13 cellular contexts compared by ENCODE assay signal in the genomic region with DNA sequence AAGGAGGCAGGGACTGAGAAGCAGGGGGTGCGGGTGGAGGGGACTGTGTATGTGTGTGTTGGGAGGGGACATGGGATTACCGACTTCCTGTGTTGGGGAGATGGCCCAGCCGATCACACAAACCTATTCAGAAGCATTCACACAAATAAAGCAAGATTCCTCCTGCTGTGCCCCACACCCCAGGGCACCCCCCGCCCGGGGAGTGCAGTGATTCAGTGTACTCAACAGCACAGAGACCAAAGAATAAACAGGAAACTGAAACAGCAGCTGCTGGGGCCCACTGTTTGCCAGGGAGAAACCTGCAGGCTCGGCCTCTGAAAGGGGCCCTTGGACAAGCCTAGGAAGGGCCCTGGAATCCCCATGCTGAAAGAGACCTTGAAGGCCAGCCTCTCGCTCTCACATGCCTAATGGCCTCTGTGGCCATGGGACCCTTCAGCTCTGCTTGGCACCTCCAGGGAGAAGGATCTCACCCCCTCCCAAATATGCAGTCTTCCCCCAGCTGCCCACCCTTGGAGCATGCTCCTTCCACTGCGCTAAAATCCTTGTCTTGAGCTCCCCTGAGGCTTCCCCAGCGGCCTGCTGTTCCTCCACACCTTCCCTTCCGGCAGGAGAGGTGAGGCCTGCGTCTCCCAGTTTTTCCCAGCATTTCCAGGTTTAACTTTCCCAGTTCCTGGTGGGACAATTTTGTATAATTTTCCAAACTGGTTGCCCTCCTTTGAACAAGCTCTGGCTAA.
DNase-seq lines count a peak whose midpoint lies in the region; FAIRE-seq and TF ChIP-seq lines count a peak whose summit lies in the region.
"Had no signal": no experiment of that assay in that cellular context is flagged by ENCODE, and none has a peak within 500 bp of the region (broad histone marks: within the 10 kb centered on the region; RNA-seq: fewer than 3 reads in every experiment).

No MANE protein-coding gene starts in this region.

- TF ChIP-seq POLR2A in endothelial cell of umbilical vein (IDR thresholded peaks at IDR 0.05; ENCODE audit: low read depth, low read length) = no peak
- TF ChIP-seq POLR2A in spleen (IDR thresholded peaks at IDR 0.05) = no peak

- H3K9me3 ChIP-seq in endothelial cell of umbilical vein (replicated peaks; ENCODE audit: control insufficient read depth, insufficient read depth, low read length) = no peaks in the 10 kb centered on the region
- H3K9me3 ChIP-seq in spleen = no peaks in the 10 kb centered on the region
- no peaks in the 10 kb centered on the region for H3K9me3 ChIP-seq in Caco-2

- FAIRE-seq in endothelial cell of umbilical vein (lab: Jason Lieb, UNC) = peak; percentile 80

- H3K4me1 ChIP-seq in endothelial cell of umbilical vein (ENCODE audit: control insufficient read depth, extremely low read depth, insufficient read depth, low read length) (peaks cover 3% of the 10 kb centered on the region), spleen (no peaks in the 10 kb centered on the region), Caco-2 (no peaks in the 10 kb centered on the region)
- H3K4me1 ChIP-seq: foreskin keratinocyte had no signal

- POLR2A ChIA-PET in activated CD4-positive, alpha-beta T cell treated with anti-CD3 and anti-CD28 coated beads, Interleukin-2, amount 10 ng/mL, durations not matched to agents 7 days and 5 days (lab: Charles Lee) = no interaction called here
- POLR2A ChIA-PET in endothelial cell of umbilical vein (lab: Charles Lee) (no interaction called here), Caco-2 (lab: Charles Lee) (no interaction called here)

- H3K27me3 ChIP-seq in endothelial cell of umbilical vein (ENCODE audit: control insufficient read depth in 2 of 2, insufficient read depth in 2 of 2, low read length in 2 of 2) (no peaks in the 10 kb centered on the region), spleen (replicated peaks in 1 of 7) (peaks cover 0 to 8% (median 0%) of the 10 kb centered on the region in 7 donors), Caco-2 (replicated peaks; ENCODE audit: control insufficient read depth, insufficient read depth, low read length) (no peaks in the 10 kb centered on the region)
- H3K27me3 ChIP-seq: foreskin keratinocyte had no signal

- 58 to 63% (median 60%) methylated on average over 11 of the region's 11 CpGs for WGBS in spleen, 5 donors

- DNase-seq in activated CD4-positive, alpha-beta T cell treated with anti-CD3 and anti-CD28 coated beads, Interleukin-2, amount 10 ng/mL, durations not matched to agents 7 days and 5 days = peak; percentile 7
- no peak for DNase-seq in activated CD4-positive, alpha-beta T cell treated with anti-CD3 and anti-CD28 coated beads, Interleukin-2, amount 50 U/mL, for 4 hours
- DNase-seq in NCI-H748 (lab: John Stamatoyannopoulos, UW; ENCODE audit: unreplicated experiment) (peak; percentile 89), endothelial cell of umbilical vein (ENCODE audit: low read depth, low spot score) (peak; percentile 36), spleen (peak; percentile 44), Ammon's horn (ENCODE audit: low spot score) (no peak), activated gamma-delta T cell treated with Interleukin-2 at 50 U/mL for 16 hours (no peak), Caco-2 (no peak)
- DNase-seq: amygdala; foreskin keratinocyte; naive thymus-derived CD4-positive, alpha-beta T cell; stimulated activated CD4-positive, alpha-beta T cell treated with anti-CD3 and anti-CD28 coated beads, Interleukin-4, amount 100 ng/mL, for 24 hours had no signal

- peaks cover 11% of the 10 kb centered on the region for H3K4me1 Mint-ChIP-seq in activated CD4-positive, alpha-beta T cell treated with anti-CD3 and anti-CD28 coated beads, Interleukin-2, amount 10 ng/mL, durations not matched to agents 7 days and 5 days
- no peaks in the 10 kb centered on the region for H3K4me1 Mint-ChIP-seq in Caco-2 (ENCODE audit: low read depth, unreplicated experiment)

- peaks cover 14% of the 10 kb centered on the region for H3K27me3 Mint-ChIP-seq in activated CD4-positive, alpha-beta T cell treated with anti-CD3 and anti-CD28 coated beads, Interleukin-2, amount 10 ng/mL, durations not matched to agents 7 days and 5 days
- peaks cover 8% of the 10 kb centered on the region for H3K27me3 Mint-ChIP-seq in Caco-2 (ENCODE audit: insufficient read depth, unreplicated experiment)

- dilution Hi-C loops in endothelial cell of umbilical vein (cut with MboI; ENCODE audit: extremely low pct_ligation_motif_present, low sequenced_read_pairs) = no loop called here

- TF ChIP-seq CTCF in endothelial cell of umbilical vein (IDR thresholded peaks at IDR 0.05; ENCODE audit: extremely low read depth in 1 of 2, insufficient read depth in 1 of 2, low read depth in 1 of 2, low read length in 2 of 2) (no peak), spleen (IDR thresholded peaks at IDR 0.05 in 8 of 11, conservative IDR thresholded peaks at IDR 0.05 in 3 of 11) (no peak), Caco-2 (IDR thresholded peaks at IDR 0.05; ENCODE audit: insufficient read depth in 1 of 2, low read depth in 1 of 2, low read length in 1 of 2, severe bottlenecking in 1 of 2, unreplicated experiment in 1 of 2) (no peak)

- H3K36me3 Mint-ChIP-seq in activated CD4-positive, alpha-beta T cell treated with anti-CD3 and anti-CD28 coated beads, Interleukin-2, amount 10 ng/mL, durations not matched to agents 7 days and 5 days (ENCODE audit: low read depth) = no peaks in the 10 kb centered on the region
- no peaks in the 10 kb centered on the region for H3K36me3 Mint-ChIP-seq in Caco-2 (ENCODE audit: insufficient read depth, unreplicated experiment)
- H3K36me3 Mint-ChIP-seq: naive thymus-derived CD4-positive, alpha-beta T cell had no signal

- no peak overlapping the region for H3K4me3 Mint-ChIP-seq in activated CD4-positive, alpha-beta T cell treated with anti-CD3 and anti-CD28 coated beads, Interleukin-2, amount 10 ng/mL, durations not matched to agents 7 days and 5 days
- no peak overlapping the region for H3K4me3 Mint-ChIP-seq in Caco-2 (ENCODE audit: unreplicated experiment)
- H3K4me3 Mint-ChIP-seq: naive thymus-derived CD4-positive, alpha-beta T cell had no signal

- intact Hi-C loops in endothelial cell of umbilical vein (cut with micrococcal nuclease) = no loop called here
- intact Hi-C loops in spleen (cut with DNase I; ENCODE audit: low total_unique reads) = no loop called here
- intact Hi-C loops in Caco-2 (cut with micrococcal nuclease; ENCODE audit: unreplicated experiment) = no loop called here

- BruUV-seq in endothelial cell of umbilical vein (replicated peaks; lab: Mats Ljungman, UMichigan) (no TSS peak), Caco-2 (replicated peaks; lab: Mats Ljungman, UMichigan) (no TSS peak)

- H3K4me2 ChIP-seq in endothelial cell of umbilical vein (ENCODE audit: insufficient read depth, low read length) = no peak overlapping the region

- peak overlapping the region; percentile 74 for H2AFZ ChIP-seq in endothelial cell of umbilical vein (ENCODE audit: low read depth, low read length)

- no peaks in the 10 kb centered on the region for H3K36me3 ChIP-seq in endothelial cell of umbilical vein (ENCODE audit: control insufficient read depth in 2 of 2, extremely low read depth in 1 of 2, insufficient read depth in 2 of 2, low read length in 2 of 2)
- no peaks in the 10 kb centered on the region for H3K36me3 ChIP-seq in spleen
- no peaks in the 10 kb centered on the region for H3K36me3 ChIP-seq in Caco-2 (ENCODE audit: control insufficient read depth, insufficient read depth, low read length)

- H3K4me3 ChIP-seq in endothelial cell of umbilical vein (replicated peaks in 1 of 3; ENCODE audit: insufficient read depth in 1 of 3, low read depth in 1 of 3, low read length in 3 of 3) (no peak overlapping the region), spleen (no peak overlapping the region), Caco-2 (ENCODE audit: low read depth, low read length) (no peak overlapping the region)

- H3K9me1 ChIP-seq in endothelial cell of umbilical vein (replicated peaks; ENCODE audit: control insufficient read depth, extremely low read depth, insufficient read depth, low read length) = no peaks in the 10 kb centered on the region

- CTCF ChIA-PET in activated CD4-positive, alpha-beta T cell treated with anti-CD3 and anti-CD28 coated beads, Interleukin-2, amount 10 ng/mL, durations not matched to agents 7 days and 5 days (lab: Charles Lee) = interaction anchor here (0.7 kb wide), 1 partner anchor 13 kb away, joined by 3 read pairs; no protein-coding TSS in a partner anchor
- CTCF ChIA-PET in endothelial cell of umbilical vein (lab: Charles Lee) = no interaction called here
- CTCF ChIA-PET in Caco-2 (lab: Charles Lee) = interaction anchor here (0.5 kb wide), 1 partner anchor 66 kb away, joined by 6 read pairs; no protein-coding TSS in a partner anchor

- H3K27ac ChIP-seq in endothelial cell of umbilical vein (ENCODE audit: insufficient read depth, low read depth, low read length) = no peak overlapping the region
- no peak overlapping the region for H3K27ac ChIP-seq in spleen
- H3K27ac ChIP-seq: foreskin keratinocyte, HL-60 had no signal

- H3K27ac Mint-ChIP-seq in activated CD4-positive, alpha-beta T cell treated with anti-CD3 and anti-CD28 coated beads, Interleukin-2, amount 10 ng/mL, durations not matched to agents 7 days and 5 days = peak overlapping the region; percentile 28
- H3K27ac Mint-ChIP-seq in Caco-2 (ENCODE audit: unreplicated experiment) = no peak overlapping the region

- no peaks in the 10 kb centered on the region for H3K79me2 ChIP-seq in endothelial cell of umbilical vein (ENCODE audit: control insufficient read depth, insufficient read depth, low read length)

- no peak overlapping the region for H3K9ac ChIP-seq in endothelial cell of umbilical vein (replicated peaks; ENCODE audit: extremely low read depth, insufficient read depth, low read length)

- no peaks in the 10 kb centered on the region for H4K20me1 ChIP-seq in endothelial cell of umbilical vein (replicated peaks; ENCODE audit: control insufficient read depth, extremely low read depth, insufficient read depth, low read length)

- H3K9me3 Mint-ChIP-seq in activated CD4-positive, alpha-beta T cell treated with anti-CD3 and anti-CD28 coated beads, Interleukin-2, amount 10 ng/mL, durations not matched to agents 7 days and 5 days = no peaks in the 10 kb centered on the region
- H3K9me3 Mint-ChIP-seq in Caco-2 (ENCODE audit: unreplicated experiment) = no peaks in the 10 kb centered on the region

TF ChIP-seq in endothelial cell of umbilical vein, 7 proteins besides CTCF, POLR2A, EP300 and RAD21:
- TF ChIP-seq MYC (IDR thresholded peaks at IDR 0.05; ENCODE audit: low read depth, low read length) (no peak), POLR2AphosphoS5 (IDR thresholded peaks at IDR 0.05; ENCODE audit: insufficient read depth, low read depth, low read length) (no peak), FOS (IDR thresholded peaks at IDR 0.05; ENCODE audit: borderline replicate concordance, insufficient read depth, low read length) (peak; percentile 30), GATA2 (IDR thresholded peaks at IDR 0.05; ENCODE audit: insufficient read depth, insufficient read length, low read depth, low read length) (no peak)
- TF ChIP-seq, protein P1, sequence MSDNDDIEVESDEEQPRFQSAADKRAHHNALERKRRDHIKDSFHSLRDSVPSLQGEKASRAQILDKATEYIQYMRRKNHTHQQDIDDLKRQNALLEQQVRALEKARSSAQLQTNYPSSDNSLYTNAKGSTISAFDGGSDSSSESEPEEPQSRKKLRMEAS (IDR thresholded peaks at IDR 0.05; ENCODE audit: insufficient read depth, insufficient read length) = no peak
TF ChIP-seq in endothelial cell of umbilical vein: peak in this region for 1.

Comparison
In these comparisons a context has a peak if more than half of its experiments do, and no peak if none do; other contexts are left out.
1. DNase-seq: peak in activated CD4-positive, alpha-beta T cell treated with anti-CD3 and anti-CD28 coated beads, Interleukin-2, amount 10 ng/mL, durations not matched to agents 7 days and 5 days (single experiment), NCI-H748 (single experiment), endothelial cell of umbilical vein (single experiment) and spleen (single experiment); none in activated CD4-positive, alpha-beta T cell treated with anti-CD3 and anti-CD28 coated beads, Interleukin-2, amount 50 U/mL, for 4 hours (0 of 2), Ammon's horn (single experiment), activated gamma-delta T cell treated with Interleukin-2 at 50 U/mL for 16 hours (single experiment) and Caco-2 (0 of 2).